ENCODE assay signal across 20 cellular contexts in genomic region chr10:101812606-101813005, GRCh38. TPM values are rescaled to one million over a fixed set of nuclear protein-coding genes. Genes with fewer than 3 reads are reported as not detected.
DNase-seq lines count a peak whose midpoint lies in the region; ATAC-seq and TF ChIP-seq lines count a peak whose summit lies in the region.
"Had no signal": no experiment of that assay in that cellular context is flagged by ENCODE, and none has a peak within 500 bp of the region (broad histone marks: within the 10 kb centered on the region; RNA-seq: fewer than 3 reads in every experiment).

No MANE protein-coding gene starts in this region.

- ATAC-seq in Right ventricle myocardium superior (ENCODE audit: poor library complexity) (peak; percentile 21), Right ventricle myocardium inferior (no peak), psoas muscle (peak in 3 of 4 donors; percentile 34 to 59 (median 52)), GM21526 (IDR thresholded peaks at IDR 0.05; ENCODE audit: low FRiP score, unreplicated experiment) (no peak), lower lobe of right lung (no peak)
- ATAC-seq: activated T-cell treated with anti-CD3 and anti-CD28 coated beads, Interleukin-2, amount 50 U/mL, for 72 hours; HCT116; stimulated activated naive B cell treated with anti-CD40 and anti-IgM and Interleukin-4, amounts not matched to agents 10 μg/mL and 1 μg/mL and 100 μg/mL, for 72 hours had no signal

- WGBS in psoas muscle, 3 donors, result 55 to 77% (median 56%) methylated on average over 4 of the region's 4 CpGs

- intact Hi-C loops in Right ventricle myocardium superior (cut with DNase I), result no loop called here
- intact Hi-C loops in Right ventricle myocardium inferior (cut with DNase I), result no loop called here
- intact Hi-C loops in psoas muscle (cut with DNase I), result no loop called here
- intact Hi-C loops in lower lobe of right lung (cut with DNase I), result no loop called here

- peaks cover 40% of the 10 kb centered on the region for H3K4me1 ChIP-seq in psoas muscle
- peaks cover 33% of the 10 kb centered on the region for H3K4me1 ChIP-seq in lower lobe of right lung

- TF ChIP-seq CTCF in foreskin fibroblast (IDR thresholded peaks at IDR 0.05; ENCODE audit: low read depth, low read length), result no peak
- TF ChIP-seq CTCF in psoas muscle (IDR thresholded peaks at IDR 0.05), result no peak
- TF ChIP-seq CTCF in lower lobe of right lung (IDR thresholded peaks at IDR 0.05), result no peak

- DNase-seq in Right ventricle myocardium superior (no peak), Right ventricle myocardium inferior (ENCODE audit: missing footprints) (no peak), NCI-H82 treated with DMSO at 0.1 percent for 48 hours (lab: John Stamatoyannopoulos, UW; ENCODE audit: unreplicated experiment) (peak; percentile 36), foreskin fibroblast (peak; percentile 21 to 73), psoas muscle (no peak), SKM-1 (lab: John Stamatoyannopoulos, UW; ENCODE audit: unreplicated experiment) (no peak), lower lobe of right lung (no peak)
- DNase-seq: activated CD4-positive, alpha-beta memory T cell treated with anti-CD3 and anti-CD28 coated beads, Interleukin-2, amount 10 ng/mL, durations not matched to agents 7 days and 5 days; activated T-cell treated with anti-CD3 and anti-CD28 coated beads, Interleukin-2, amount 50 U/mL, for 72 hours; NCI-H2081; stimulated activated naive B cell treated with anti-CD40 and anti-IgM and Interleukin-4, amounts not matched to agents 10 μg/mL and 1 μg/mL and 100 μg/mL, for 72 hours; T-helper 1 cell; transverse colon had no signal

- H3K9me3 ChIP-seq in psoas muscle, result no peaks in the 10 kb centered on the region
- no peaks in the 10 kb centered on the region for H3K9me3 ChIP-seq in lower lobe of right lung
- H3K9me3 ChIP-seq: esophagus muscularis mucosa, transverse colon had no signal

- H3K36me3 ChIP-seq in psoas muscle (ENCODE audit: insufficient read depth in 1 of 2, low read depth in 1 of 2), result peaks cover 0 to 48% of the 10 kb centered on the region in 2 donors
- H3K36me3 ChIP-seq in lower lobe of right lung, result peaks cover 56% of the 10 kb centered on the region

- H3K4me3 ChIP-seq in foreskin fibroblast (ENCODE audit: low read depth in 1 of 2, low read length in 2 of 2), result no peak overlapping the region
- H3K4me3 ChIP-seq in psoas muscle, result no peak overlapping the region
- H3K4me3 ChIP-seq in lower lobe of right lung, result no peak overlapping the region
- H3K4me3 ChIP-seq: esophagus muscularis mucosa, neural progenitor cell, transverse colon had no signal

- peak overlapping the region; percentile 27 for H3K27ac ChIP-seq in psoas muscle
- H3K27ac ChIP-seq in lower lobe of right lung, result no peak overlapping the region
- H3K27ac ChIP-seq: C4-2B, esophagus muscularis mucosa, HL-60, neural progenitor cell, transverse colon had no signal

- H3K27me3 ChIP-seq in psoas muscle (ENCODE audit: insufficient read depth in 3 of 3, low read length in 2 of 3), result no peaks in the 10 kb centered on the region
- H3K27me3 ChIP-seq in lower lobe of right lung (ENCODE audit: low read depth), result no peaks in the 10 kb centered on the region
- H3K27me3 ChIP-seq: esophagus muscularis mucosa, neural progenitor cell, transverse colon had no signal

RNA-seq across cellular contexts. Expression of gene OGA, which starts 5.6 kb away (rescaled TPM):
- total RNA-seq in Right ventricle myocardium superior, result 84.4 TPM
- 79.2 TPM for total RNA-seq in Right ventricle myocardium inferior
- total RNA-seq in psoas muscle, result 10 to 100 TPM; 52.6 to 59.8 (median 57.3) TPM
- 10 to 100 TPM; 12.0 to 58.3 (median 24.7) TPM for polyA plus RNA-seq in psoas muscle
- 113 TPM for total RNA-seq in lower lobe of right lung

RNA-seq across cellular contexts. Expression of gene NPM3, which starts 29.4 kb away (rescaled TPM):
- total RNA-seq in Right ventricle myocardium superior, result 5.8 TPM
- 7.9 TPM for total RNA-seq in Right ventricle myocardium inferior
- total RNA-seq in psoas muscle, result 10 to 100 TPM; 12.3 to 18.5 (median 14.7) TPM
- 10 to 100 TPM; 19.3 to 52.6 (median 24.3) TPM for polyA plus RNA-seq in psoas muscle
- 17.4 TPM for total RNA-seq in lower lobe of right lung

RNA-seq across cellular contexts. Expression of gene KCNIP2, which starts 31.0 kb away (rescaled TPM):
- total RNA-seq in Right ventricle myocardium superior, result 516 TPM
- 409 TPM for total RNA-seq in Right ventricle myocardium inferior
- total RNA-seq in psoas muscle, result 1 to 10 TPM in 3 of 4 donors, under 1 TPM in 1; 0.71 to 3.2 (median 1.8) TPM
- polyA plus RNA-seq in psoas muscle, result 1 to 10 TPM in 2 of 3 donors, under 1 TPM in 1; 0.58 to 5.9 (median 1.1) TPM
- 3.7 TPM for total RNA-seq in lower lobe of right lung

RNA-seq across cellular contexts. Expression of gene FGF8, which starts 36.7 kb away (rescaled TPM):
- total RNA-seq in Right ventricle myocardium superior, result not detected
- not detected for total RNA-seq in Right ventricle myocardium inferior
- total RNA-seq in psoas muscle, result not detected
- polyA plus RNA-seq in psoas muscle, result not detected
- not detected for total RNA-seq in lower lobe of right lung
- total RNA-seq: A673; activated CD4-positive, alpha-beta memory T cell treated with anti-CD3 and anti-CD28 coated beads, Interleukin-2, amount 10 ng/mL, durations not matched to agents 7 days and 5 days; esophagus muscularis mucosa; transverse colon had no signal

Comparison
In these comparisons a context has a peak if more than half of its experiments do, and no peak if none do; other contexts are left out.
1. ATAC-seq: peak in Right ventricle myocardium superior (single experiment) and psoas muscle (3 of 4); none in Right ventricle myocardium inferior (single experiment), GM21526 (single experiment) and lower lobe of right lung (0 of 2).
2. DNase-seq: peak in NCI-H82 treated with DMSO at 0.1 percent for 48 hours (single experiment) and foreskin fibroblast (2 of 2); none in Right ventricle myocardium superior (single experiment), Right ventricle myocardium inferior (single experiment), psoas muscle (0 of 2), SKM-1 (single experiment) and lower lobe of right lung (single experiment).
3. RNA of gene KCNIP2, which starts 31.0 kb away (total RNA-seq): 516 TPM in Right ventricle myocardium superior (single experiment) and 409 TPM in Right ventricle myocardium inferior (single experiment); 3.7 TPM in lower lobe of right lung (single experiment) and 0.71 to 3.2 TPM in psoas muscle; every median in the first group is over 10 times any median in the second.